8 cellular contexts compared by ENCODE assay signal in the genomic region with DNA sequence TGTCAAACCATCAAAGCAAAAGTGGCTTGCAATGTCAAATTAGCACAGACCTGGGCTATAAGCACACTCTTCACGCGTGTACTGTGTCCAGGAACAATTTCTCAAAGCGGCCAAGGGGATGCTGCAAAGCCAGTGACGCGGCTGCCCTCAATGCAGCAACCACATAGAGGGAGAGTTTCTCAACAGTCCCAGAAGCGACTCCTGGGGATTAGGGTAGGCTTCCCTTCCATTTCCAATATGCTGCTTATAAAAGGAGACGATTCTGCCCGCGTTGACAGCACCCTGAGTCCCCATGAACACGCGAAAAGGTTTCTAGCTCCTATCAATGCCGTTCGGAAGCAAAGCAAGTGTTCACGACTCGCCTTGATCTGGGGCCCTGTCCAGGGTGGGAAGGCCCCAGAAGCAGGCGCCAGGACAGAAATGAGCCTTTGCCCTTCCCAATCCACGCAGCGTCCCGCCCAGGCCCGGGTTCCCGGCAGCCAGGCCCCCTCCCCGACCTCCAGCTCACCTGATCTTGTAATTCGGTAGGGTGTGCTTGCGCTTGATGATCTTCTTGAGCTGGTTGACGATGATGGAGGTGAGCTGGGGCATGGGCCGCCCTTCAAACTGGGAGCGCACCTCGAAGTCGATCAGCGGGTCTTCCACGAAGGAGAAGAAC. TPM values are rescaled to one million over a fixed set of nuclear protein-coding genes. Genes with fewer than 3 reads are reported as not detected.
DNase-seq lines count a peak whose midpoint lies in the region; ATAC-seq and TF ChIP-seq lines count a peak whose summit lies in the region.

No MANE protein-coding gene starts in this region.

- H3K36me3 ChIP-seq in A673 (ENCODE audit: insufficient read depth, low read length, poor library complexity, severe bottlenecking) (no peaks in the 10 kb centered on the region), KMS-11 (ENCODE audit: insufficient read depth) (no peaks in the 10 kb centered on the region), mesenchymal stem cell (ENCODE audit: control insufficient read depth in 1 of 2, insufficient read depth in 2 of 2, low read depth in 1 of 2, low read length in 2 of 2) (no peaks in the 10 kb centered on the region)

- peak overlapping the region in 1 of 2 experiments; percentile 89 for H3K14ac ChIP-seq in mesenchymal stem cell (ENCODE audit: low read length in 2 of 2)

- no peak overlapping the region for H4K8ac ChIP-seq in mesenchymal stem cell (ENCODE audit: low read length)

- H3K9ac ChIP-seq in KMS-11: peak overlapping the region; percentile 69; the same call in 1 of the 2 replicates
- peak overlapping the region; percentile 92 for H3K9ac ChIP-seq in mesenchymal stem cell (ENCODE audit: low read length)

- H2BK12ac ChIP-seq in mesenchymal stem cell (ENCODE audit: low read length in 2 of 2): no peak overlapping the region

- H3K4ac ChIP-seq in mesenchymal stem cell (ENCODE audit: low read depth in 1 of 2, low read length in 2 of 2): no peak overlapping the region

- H3K27ac Mint-ChIP-seq in activated B cell treated with CpG ODN at 0.5 μM for 24 hours: peak overlapping the region; percentile 75
- H3K27ac Mint-ChIP-seq in effector memory CD8-positive, alpha-beta T cell: peak overlapping the region; percentile 95 to 96
- peak overlapping the region; percentile 84 for H3K27ac Mint-ChIP-seq in stimulated activated naive CD8-positive, alpha-beta T cell treated with anti-CD3 and anti-CD28 coated beads, Interleukin-15, Interleukin-2, amounts not matched to agents 100 ng/mL and 50 ng/mL, for 24 hours

- peaks cover 15% of the 10 kb centered on the region for H4K20me1 ChIP-seq in KMS-11 (ENCODE audit: insufficient read depth)

- H2AK5ac ChIP-seq in mesenchymal stem cell (ENCODE audit: low read length, severe bottlenecking): no peak overlapping the region

- CTCF ChIA-PET in A673 (lab: Charles Lee) (interaction anchor here (1.3 kb wide), 1 partner anchor 157 kb away, joined by 4 read pairs; no protein-coding TSS in a partner anchor), activated B cell treated with CpG ODN at 0.5 μM for 24 hours (lab: Charles Lee) (interaction anchor here (1.0 kb wide), 1 partner anchor 55 kb away, joined by 3 read pairs; no protein-coding TSS in a partner anchor)

- H3K18ac ChIP-seq in mesenchymal stem cell (ENCODE audit: low read depth in 1 of 2, low read length in 2 of 2): peak overlapping the region in 1 of 2 experiments; percentile 31

- H3K9me3 ChIP-seq in A673 (ENCODE audit: low read depth, low read length, poor library complexity, severe bottlenecking) (no peaks in the 10 kb centered on the region), mesenchymal stem cell (ENCODE audit: control insufficient read depth, low read length) (no peaks in the 10 kb centered on the region)

- H3K79me2 ChIP-seq in KMS-11 (ENCODE audit: insufficient read depth, low read depth): peaks cover 59% of the 10 kb centered on the region

- H3K23ac ChIP-seq in mesenchymal stem cell (ENCODE audit: low read length in 2 of 2): peak overlapping the region in 1 of 2 experiments; percentile 66

- peak; percentile 74 for DNase-seq in A673 (ENCODE audit: low spot score)
- no peak for DNase-seq in activated B cell treated with CpG ODN at 0.5 μM for 24 hours
- peak in 2 of 3 experiments; percentile 52 to 62 for DNase-seq in effector memory CD8-positive, alpha-beta T cell
- DNase-seq in mesenchymal stem cell: peak; percentile 79

- no peaks in the 10 kb centered on the region for H3K79me1 ChIP-seq in mesenchymal stem cell (replicated peaks; ENCODE audit: low read length, poor library complexity, severe bottlenecking)

- H2BK5ac ChIP-seq in mesenchymal stem cell (ENCODE audit: low read depth, low read length, poor library complexity, severe bottlenecking): no peak overlapping the region

- H3K27ac ChIP-seq in A673 (ENCODE audit: low read depth, low read length, poor library complexity, severe bottlenecking) (peak overlapping the region; percentile 78), KMS-11 (no peak overlapping the region; the same call in 1 of the 2 replicates), mesenchymal stem cell (ENCODE audit: low read length, poor library complexity, severe bottlenecking) (no peak overlapping the region)

- no peak overlapping the region for H2BK15ac ChIP-seq in mesenchymal stem cell (ENCODE audit: low read depth, poor library complexity, severe bottlenecking)

- H3K4me1 Mint-ChIP-seq in activated B cell treated with CpG ODN at 0.5 μM for 24 hours: peaks cover 41% of the 10 kb centered on the region
- peaks cover 36 to 42% of the 10 kb centered on the region in 2 donors for H3K4me1 Mint-ChIP-seq in effector memory CD8-positive, alpha-beta T cell (ENCODE audit: low read depth in 2 of 2)
- peaks cover 44% of the 10 kb centered on the region for H3K4me1 Mint-ChIP-seq in stimulated activated naive CD8-positive, alpha-beta T cell treated with anti-CD3 and anti-CD28 coated beads, Interleukin-15, Interleukin-2, amounts not matched to agents 100 ng/mL and 50 ng/mL, for 24 hours (ENCODE audit: low read depth)

- H3K4me3 ChIP-seq in A673 (ENCODE audit: low read depth, low read length, poor library complexity, severe bottlenecking) (peak overlapping the region; percentile 92), KMS-11 (IDR thresholded peaks at IDR 0.05; ENCODE audit: insufficient read depth, low read depth, low read length) (no peak overlapping the region), mesenchymal stem cell (ENCODE audit: insufficient read depth in 1 of 2, low read depth in 1 of 2, low read length in 2 of 2) (peak overlapping the region; percentile 78 to 98)

- no peak overlapping the region for H2BK120ac ChIP-seq in mesenchymal stem cell (ENCODE audit: low read depth, low read length)

- 2% methylated on average over 31 of the region's 31 CpGs for WGBS in mesenchymal stem cell

- H3K36me3 Mint-ChIP-seq in activated B cell treated with CpG ODN at 0.5 μM for 24 hours (ENCODE audit: low read depth): peaks cover 4% of the 10 kb centered on the region
- peaks cover 31% of the 10 kb centered on the region for H3K36me3 Mint-ChIP-seq in effector memory CD8-positive, alpha-beta T cell (ENCODE audit: insufficient read depth)
- H3K36me3 Mint-ChIP-seq in stimulated activated naive CD8-positive, alpha-beta T cell treated with anti-CD3 and anti-CD28 coated beads, Interleukin-15, Interleukin-2, amounts not matched to agents 100 ng/mL and 50 ng/mL, for 24 hours (ENCODE audit: low read depth): peaks cover 28% of the 10 kb centered on the region

- ATAC-seq in GM18861 (IDR thresholded peaks at IDR 0.05; ENCODE audit: unreplicated experiment) (peak; percentile 29), activated B cell treated with CpG ODN at 0.5 μM for 24 hours (ENCODE audit: low read depth) (no peak), HG03095 (IDR thresholded peaks at IDR 0.05; ENCODE audit: unreplicated experiment) (no peak)
- peak; percentile 77 for ATAC-seq in effector memory CD8-positive, alpha-beta T cell (replicated peaks)

- H3K4me2 ChIP-seq in KMS-11 (peak overlapping the region; percentile 82), mesenchymal stem cell (ENCODE audit: low read length, poor library complexity, severe bottlenecking) (peak overlapping the region; percentile 91)

- H2AFZ ChIP-seq in KMS-11 (ENCODE audit: low read depth): peak overlapping the region; percentile 90; the same call in 1 of the 2 replicates
- no peak overlapping the region for H2AFZ ChIP-seq in mesenchymal stem cell (ENCODE audit: low read depth, low read length)

- TF ChIP-seq CTCF in A673 (conservative IDR thresholded peaks at IDR 0.05; ENCODE audit: low read depth, low read length) (no peak), KMS-11 (conservative IDR thresholded peaks at IDR 0.05; ENCODE audit: low read depth, low read length) (no peak), activated B cell treated with CpG ODN at 0.5 μM for 24 hours (IDR thresholded peaks at IDR 0.05) (no peak)

- POLR2A ChIA-PET in A673 (lab: Charles Lee; ENCODE audit: low non-redundant PET) (no interaction called here), activated B cell treated with CpG ODN at 0.5 μM for 24 hours (lab: Charles Lee) (no interaction called here)

- peaks cover 10% of the 10 kb centered on the region for H3K27me3 Mint-ChIP-seq in activated B cell treated with CpG ODN at 0.5 μM for 24 hours
- peaks cover 0 to 12% of the 10 kb centered on the region in 2 donors for H3K27me3 Mint-ChIP-seq in effector memory CD8-positive, alpha-beta T cell
- peaks cover 21% of the 10 kb centered on the region for H3K27me3 Mint-ChIP-seq in stimulated activated naive CD8-positive, alpha-beta T cell treated with anti-CD3 and anti-CD28 coated beads, Interleukin-15, Interleukin-2, amounts not matched to agents 100 ng/mL and 50 ng/mL, for 24 hours

- no peaks in the 10 kb centered on the region for H3K9me3 Mint-ChIP-seq in activated B cell treated with CpG ODN at 0.5 μM for 24 hours
- H3K9me3 Mint-ChIP-seq in effector memory CD8-positive, alpha-beta T cell: no peaks in the 10 kb centered on the region
- no peaks in the 10 kb centered on the region for H3K9me3 Mint-ChIP-seq in stimulated activated naive CD8-positive, alpha-beta T cell treated with anti-CD3 and anti-CD28 coated beads, Interleukin-15, Interleukin-2, amounts not matched to agents 100 ng/mL and 50 ng/mL, for 24 hours

- H3K4me1 ChIP-seq in A673 (ENCODE audit: insufficient read depth, low read length, poor library complexity, severe bottlenecking) (peaks cover 8% of the 10 kb centered on the region), KMS-11 (ENCODE audit: low read depth, poor library complexity, severe bottlenecking) (peaks cover 35% of the 10 kb centered on the region), mesenchymal stem cell (ENCODE audit: control insufficient read depth, insufficient read depth, low read depth, low read length) (peaks cover 11% of the 10 kb centered on the region)

- intact Hi-C loops in A673 (cut with micrococcal nuclease; ENCODE audit: unreplicated experiment): no loop called here
- intact Hi-C loops in activated B cell treated with CpG ODN at 0.5 μM for 24 hours (cut with micrococcal nuclease): loop anchor here (2.0 to 10.0 kb wide), 4 partner anchors 19 to 1381 kb away; partner anchors contain the start of genes CACUL1, ENO4 and RAB11FIP2

- BruUV-seq in A673 (replicated peaks; lab: Mats Ljungman, UMichigan): no TSS peak

- peak overlapping the region; percentile 93 for H3K4me3 Mint-ChIP-seq in activated B cell treated with CpG ODN at 0.5 μM for 24 hours
- H3K4me3 Mint-ChIP-seq in effector memory CD8-positive, alpha-beta T cell: peak overlapping the region; percentile 91 to 93
- H3K4me3 Mint-ChIP-seq in stimulated activated naive CD8-positive, alpha-beta T cell treated with anti-CD3 and anti-CD28 coated beads, Interleukin-15, Interleukin-2, amounts not matched to agents 100 ng/mL and 50 ng/mL, for 24 hours: peak overlapping the region; percentile 92

- no peak overlapping the region for H4K91ac ChIP-seq in mesenchymal stem cell (ENCODE audit: low read length)

- H3K27me3 ChIP-seq in A673 (replicated peaks; ENCODE audit: insufficient read depth, low read depth, low read length, poor library complexity) (peaks cover 22% of the 10 kb centered on the region), KMS-11 (ENCODE audit: insufficient read depth, low read depth) (no peaks in the 10 kb centered on the region), mesenchymal stem cell (ENCODE audit: control insufficient read depth in 1 of 2, insufficient read depth in 1 of 2, low read length in 2 of 2) (peaks cover 2 to 10% of the 10 kb centered on the region in 2 experiments)

RNA-seq across cellular contexts. Expression of gene PDZD8, which starts 1.3 kb away (rescaled TPM):
- total RNA-seq in A673 (2021) (28.7 and 29.5 TPM in 2 replicates), activated B cell treated with CpG ODN at 0.5 μM for 24 hours (13.2 and 13.7 TPM in 2 replicates)
- polyA plus RNA-seq in mesenchymal stem cell (2013, experiment 1 of 2): 13.7 TPM
- 14.1 TPM for polyA plus RNA-seq in mesenchymal stem cell (2013, experiment 2 of 2)

Comparison
In these comparisons a context has a peak if more than half of its experiments do, and no peak if none do; other contexts are left out.
1. ATAC-seq: peak in GM18861 (single experiment) and effector memory CD8-positive, alpha-beta T cell (single experiment); none in activated B cell treated with CpG ODN at 0.5 μM for 24 hours (single experiment) and HG03095 (single experiment).
2. Peak in every context shown above with its lines, with median percentiles within 50 percentile points of each other: H3K27ac Mint-ChIP-seq and H3K4me3 Mint-ChIP-seq.